Comparison of ENCODE assay signal across 29 cellular contexts in the genomic region with DNA sequence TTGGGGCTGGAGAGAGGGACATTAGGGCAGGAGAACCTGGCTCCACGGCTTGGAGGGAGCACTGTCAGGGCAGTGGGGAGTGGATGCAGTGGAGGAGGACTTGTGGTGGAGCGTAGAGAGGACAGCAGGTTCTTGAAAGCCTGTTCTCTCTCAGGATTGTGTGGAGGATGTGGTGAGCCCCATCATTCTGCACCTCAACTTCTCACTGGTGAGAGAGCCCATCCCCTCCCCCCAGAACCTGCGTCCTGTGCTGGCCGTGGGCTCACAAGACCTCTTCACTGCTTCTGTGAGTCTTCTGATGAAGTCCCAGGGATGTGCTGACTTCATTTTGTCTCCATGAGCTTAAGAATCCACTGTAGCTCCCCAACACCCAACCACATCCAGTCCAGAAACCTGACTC. TPM values are rescaled to one million over a fixed set of nuclear protein-coding genes. Genes with fewer than 3 reads are reported as not detected.
"Had no signal": no experiment of that assay in that cellular context is flagged by ENCODE, and none has a peak within 500 bp of the region (broad histone marks: within the 10 kb centered on the region; RNA-seq: fewer than 3 reads in every experiment).

No MANE protein-coding gene starts in this region.

- H3K36me3 ChIP-seq: cardiac muscle cell, lower lobe of right lung, thyroid gland had no signal

- H3K27me3 ChIP-seq: body of pancreas, cardiac muscle cell, foreskin keratinocyte, thyroid gland had no signal

- H3K9me3 ChIP-seq: body of pancreas, lower lobe of right lung, thyroid gland had no signal

- H3K4me3 Mint-ChIP-seq: activated naive CD4-positive, alpha-beta T cell treated with anti-CD3 and anti-CD28 coated beads, Interleukin-2, amount 10 ng/mL, durations not matched to agents 7 days and 5 days; activated T-cell treated with anti-CD3 and anti-CD28 coated beads, Interleukin-2, amount 50 U/mL, for 4 hours; dendritic cell treated with granulocyte-macrophage colony-stimulating factor and Interleukin-4, amounts not matched to agents 40 ng/mL and 50 ng/mL, for 4 days; naive B cell had no signal

- H3K9me3 Mint-ChIP-seq: activated naive CD4-positive, alpha-beta T cell treated with anti-CD3 and anti-CD28 coated beads, Interleukin-2, amount 10 ng/mL, durations not matched to agents 7 days and 5 days; activated T-cell treated with anti-CD3 and anti-CD28 coated beads, Interleukin-2, amount 50 U/mL, for 4 hours; dendritic cell treated with granulocyte-macrophage colony-stimulating factor and Interleukin-4, amounts not matched to agents 40 ng/mL and 50 ng/mL, for 4 days had no signal

- H3K36me3 Mint-ChIP-seq: activated naive CD4-positive, alpha-beta T cell treated with anti-CD3 and anti-CD28 coated beads, Interleukin-2, amount 10 ng/mL, durations not matched to agents 7 days and 5 days had no signal

- H3K27ac ChIP-seq: body of pancreas, cardiac muscle cell, foreskin keratinocyte, lower lobe of right lung, thyroid gland had no signal

- H3K27ac Mint-ChIP-seq: activated naive CD4-positive, alpha-beta T cell treated with anti-CD3 and anti-CD28 coated beads, Interleukin-2, amount 10 ng/mL, durations not matched to agents 7 days and 5 days; dendritic cell treated with granulocyte-macrophage colony-stimulating factor and Interleukin-4, amounts not matched to agents 40 ng/mL and 50 ng/mL, for 4 days had no signal

- ATAC-seq: activated T-cell treated with anti-CD3 and anti-CD28 coated beads, Interleukin-2, amount 50 U/mL, for 4 hours; body of pancreas; foreskin keratinocyte; left lobe of liver; lower lobe of right lung; sciatic nerve had no signal

- DNase-seq: activated CD4-positive, alpha-beta T cell treated with anti-CD3 and anti-CD28 coated beads for 4 hours; activated CD4-positive, alpha-beta T cell treated with anti-CD3 and anti-CD28 coated beads, Interleukin-2, amount 50 U/mL, for 48 hours; activated CD4-positive, CD25-positive, alpha-beta regulatory T cell; activated CD8-positive, alpha-beta memory T cell treated with anti-CD3 and anti-CD28 coated beads, Interleukin-2, amount 50 U/mL, for 4 hours; activated effector memory CD4-positive, alpha-beta T cell treated with Interleukin-2 at 50 U/mL for 16 hours; activated naive CD4-positive, alpha-beta T cell treated with anti-CD3 and anti-CD28 coated beads, Interleukin-2, amount 10 ng/mL, durations not matched to agents 7 days and 5 days; activated T-cell treated with anti-CD3 and anti-CD28 coated beads, Interleukin-2, amount 50 U/mL, for 4 hours; anterior cingulate cortex; body of pancreas; effector CD4-positive, alpha-beta T cell; foreskin keratinocyte; lower lobe of right lung; mesendoderm; naive B cell; stimulated activated CD4-positive, alpha-beta T cell treated with anti-CD3 and anti-CD28 coated beads, Interleukin-2, amount 100 ng/mL, for 48 hours; stimulated activated naive CD4-positive, alpha-beta T cell treated with Interleukin-2 at 50 U/mL for 16 hours; substantia nigra; thyroid gland had no signal

- H3K4me1 ChIP-seq: body of pancreas, foreskin keratinocyte, lower lobe of right lung, thyroid gland had no signal

- H3K4me3 ChIP-seq: body of pancreas, cardiac muscle cell, lower lobe of right lung, smooth muscle cell, thyroid gland had no signal

RNA-seq across cellular contexts. Expression of gene COX6A2, which starts 13.5 kb away (rescaled TPM):
- total RNA-seq: activated T-cell treated with anti-CD3 and anti-CD28 coated beads, Interleukin-2, amount 50 U/mL, for 4 hours; body of pancreas; foreskin keratinocyte; glomerular endothelial cell; kidney epithelial cell; lower lobe of right lung; osteoblast; renal cortical epithelial cell; sciatic nerve; smooth muscle cell; T-helper 1 cell treated with Interleukin-12 subunit alpha and Interleukin-12 subunit beta and Interleukin-4 antibody, amounts not matched to agents 30 ng/mL and 1 ng/mL, for 36 hours; thyroid gland; urinary bladder had no signal
- polyA plus RNA-seq: foreskin keratinocyte, smooth muscle cell, urinary bladder had no signal

RNA-seq across cellular contexts. Expression of gene ITGAD, which starts 21.6 kb away (rescaled TPM):
- total RNA-seq: body of pancreas; cardiac muscle cell; foreskin keratinocyte; glomerular endothelial cell; kidney epithelial cell; osteoblast; renal cortical epithelial cell; smooth muscle cell; T-helper 1 cell treated with Interleukin-12 subunit alpha and Interleukin-12 subunit beta and Interleukin-4 antibody, amounts not matched to agents 30 ng/mL and 1 ng/mL, for 36 hours; thyroid gland had no signal
- polyA plus RNA-seq: cardiac muscle cell, foreskin keratinocyte, smooth muscle cell had no signal
